ENCODE assay signal across 11 cellular contexts in the genomic region with DNA sequence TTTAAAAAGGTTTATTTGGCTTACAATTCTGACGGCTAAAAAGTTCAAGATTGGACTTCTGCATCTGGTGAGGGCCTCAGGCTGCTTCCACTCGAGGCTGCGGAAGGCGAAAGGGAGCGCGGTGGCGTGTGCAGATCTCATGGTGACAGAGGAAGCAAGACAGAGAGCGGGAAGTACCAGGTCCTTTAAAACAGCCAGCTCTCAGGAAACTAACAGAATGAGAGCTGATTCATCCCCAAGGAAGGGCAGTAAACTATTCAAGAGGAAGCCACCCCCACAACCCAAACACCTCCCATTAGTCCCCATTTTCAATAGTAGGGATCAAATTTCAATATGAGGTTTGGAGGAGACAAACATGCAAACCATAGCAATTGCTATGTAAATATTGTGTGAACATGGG.
"Had no signal": no experiment of that assay in that cellular context is flagged by ENCODE, and none has a peak within 500 bp of the region (broad histone marks: within the 10 kb centered on the region; RNA-seq: fewer than 3 reads in every experiment).

No MANE protein-coding gene starts in this region.

- H3K4me3 Mint-ChIP-seq: activated naive CD4-positive, alpha-beta T cell treated with anti-CD3 and anti-CD28 coated beads, Interleukin-2, amount 50 U/mL, for 24 hours; brain; T-helper 1 cell treated with Interleukin-12 subunit alpha and Interleukin-12 subunit beta and Interleukin-4 antibody, amounts not matched to agents 30 μg/mL and 1 μg/mL, for 36 hours had no signal

- H3K4me1 ChIP-seq: left lung, sigmoid colon, testis, upper lobe of right lung had no signal

- H3K27me3 Mint-ChIP-seq: activated naive CD4-positive, alpha-beta T cell treated with anti-CD3 and anti-CD28 coated beads, Interleukin-2, amount 50 U/mL, for 24 hours; brain had no signal

- H3K4me1 Mint-ChIP-seq: activated naive CD4-positive, alpha-beta T cell treated with anti-CD3 and anti-CD28 coated beads, Interleukin-2, amount 50 U/mL, for 24 hours had no signal

- H3K9me3 Mint-ChIP-seq: activated naive CD4-positive, alpha-beta T cell treated with anti-CD3 and anti-CD28 coated beads, Interleukin-2, amount 50 U/mL, for 24 hours; brain had no signal

- H3K4me3 ChIP-seq: left lung, sigmoid colon, testis, upper lobe of right lung had no signal

- H3K27ac ChIP-seq: left lung, sigmoid colon, testis, upper lobe of right lung had no signal

- H3K27ac Mint-ChIP-seq: activated naive CD4-positive, alpha-beta T cell treated with anti-CD3 and anti-CD28 coated beads, Interleukin-2, amount 50 U/mL, for 24 hours; brain; T-helper 1 cell treated with Interleukin-12 subunit alpha and Interleukin-12 subunit beta and Interleukin-4 antibody, amounts not matched to agents 30 μg/mL and 1 μg/mL, for 36 hours had no signal

- H3K27me3 ChIP-seq: left lung, sigmoid colon, testis, upper lobe of right lung had no signal

- ATAC-seq: esophagus mucosa; left lung; stimulated activated naive CD8-positive, alpha-beta T cell treated with anti-CD3 and anti-CD28 coated beads, Interleukin-15, Interleukin-2, amounts not matched to agents 100 U/mL and 50 U/mL, for 24 hours; upper lobe of right lung had no signal

- H3K36me3 Mint-ChIP-seq: activated naive CD4-positive, alpha-beta T cell treated with anti-CD3 and anti-CD28 coated beads, Interleukin-2, amount 50 U/mL, for 24 hours; brain had no signal

- H3K36me3 ChIP-seq: left lung, sigmoid colon, upper lobe of right lung had no signal

- DNase-seq: left lung; sigmoid colon; stimulated activated CD4-positive, alpha-beta T cell treated with anti-CD3 and anti-CD28 coated beads, Interleukin-12 subunit alpha, Interleukin-12 subunit beta, amount 100 ng/mL, for 4 hours; stimulated activated CD4-positive, alpha-beta T cell treated with anti-CD3 and anti-CD28 coated beads, Interleukin-2, amount 100 ng/mL, for 48 hours; stimulated activated naive CD8-positive, alpha-beta T cell treated with anti-CD3 and anti-CD28 coated beads, Interleukin-15, Interleukin-2, amounts not matched to agents 100 U/mL and 50 U/mL, for 24 hours; testis; upper lobe of right lung had no signal

- H3K9me3 ChIP-seq: left lung, sigmoid colon, testis, upper lobe of right lung had no signal
